Comparison of ENCODE assay signal across 8 cellular contexts in the genomic region with DNA sequence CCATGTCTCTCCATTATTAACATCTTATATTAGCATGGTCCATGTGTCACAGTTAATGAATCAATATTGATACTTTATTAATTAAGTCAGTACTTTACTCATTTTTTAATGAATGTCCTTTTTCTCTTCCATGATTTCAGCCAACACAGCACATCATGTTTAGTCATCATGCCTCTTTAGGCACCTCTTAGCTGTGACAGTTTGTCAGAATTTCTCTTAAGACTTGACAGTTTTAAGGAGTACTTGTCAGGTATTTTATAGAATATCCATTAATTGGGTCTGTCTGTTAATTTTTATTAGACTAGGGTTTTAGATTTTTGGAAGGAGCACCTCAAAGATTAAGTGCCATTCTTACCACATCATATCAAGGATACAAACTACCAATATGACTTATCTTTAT.
"Had no signal": no experiment of that assay in that cellular context is flagged by ENCODE, and none has a peak within 500 bp of the region (broad histone marks: within the 10 kb centered on the region; RNA-seq: fewer than 3 reads in every experiment).

No MANE protein-coding gene starts in this region.

- H3K4me3 ChIP-seq: GM23248, GM23338, HAP-1 had no signal

- DNase-seq: GM23248, GOT3, H7, H9, HCEC 1CT, HFFc6 had no signal

- H3K9ac ChIP-seq: GM23248 had no signal

- H3K27ac ChIP-seq: GM23248 had no signal

- H3K4me2 ChIP-seq: GM23338 had no signal

- H3K36me3 ChIP-seq: HAP-1 had no signal

- H2AFZ ChIP-seq: GM23248, GM23338 had no signal

- H3K9me3 ChIP-seq: HAP-1 had no signal
